ENCODE assay signal across 13 cellular contexts in the genomic region with DNA sequence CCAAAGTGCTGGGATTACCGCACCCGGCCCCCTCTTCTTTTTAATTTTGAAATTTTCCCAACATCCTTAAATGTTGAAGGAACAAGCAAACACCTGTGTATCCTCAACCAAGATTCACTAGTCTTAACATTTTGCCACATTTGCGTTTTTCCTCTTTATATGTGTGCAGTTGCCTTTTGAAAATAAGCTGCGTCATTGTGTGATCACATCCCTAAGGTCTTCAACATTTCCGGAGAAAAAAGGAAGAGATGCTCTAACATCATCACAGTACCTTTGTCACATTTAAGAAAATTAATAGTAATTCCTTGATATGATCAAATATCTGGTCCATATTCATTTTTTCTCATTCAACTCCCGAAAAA. TPM values are rescaled to one million over a fixed set of nuclear protein-coding genes. Genes with fewer than 3 reads are reported as not detected.
A peak's percentile ranks its signal among the peaks of the same experiment; 100 is the strongest.
DNase-seq lines count a peak whose midpoint lies in the region; ATAC-seq, FAIRE-seq and TF ChIP-seq lines count a peak whose summit lies in the region.
"Had no signal": no experiment of that assay in that cellular context is flagged by ENCODE, and none has a peak within 500 bp of the region (broad histone marks: within the 10 kb centered on the region; RNA-seq: fewer than 3 reads in every experiment).

No MANE protein-coding gene starts in this region.

- no peaks in the 10 kb centered on the region for H3K9me3 Mint-ChIP-seq in activated naive CD8-positive, alpha-beta T cell treated with anti-CD3 and anti-CD28 coated beads, Interleukin-2, amount 10 ng/mL, durations not matched to agents 7 days and 5 days
- H3K9me3 Mint-ChIP-seq in natural killer cell treated with Interleukin-12 subunit alpha and Interleukin-12 subunit beta and Interleukin-15 and Interleukin-18, amount 100 ng/mL, for 72 hours, result no peaks in the 10 kb centered on the region
- H3K9me3 Mint-ChIP-seq: HFFc6 had no signal

- H3K4me1 ChIP-seq in A549 (peaks cover 54% of the 10 kb centered on the region), DOHH2 (ENCODE audit: control insufficient read depth, low read length) (peaks cover 55% of the 10 kb centered on the region)

- 94% methylated on average over 6 of the region's 6 CpGs for WGBS in A549 (ENCODE audit: missing lambda C conversion rate)

- H3K27ac Mint-ChIP-seq in activated naive CD8-positive, alpha-beta T cell treated with anti-CD3 and anti-CD28 coated beads, Interleukin-2, amount 10 ng/mL, durations not matched to agents 7 days and 5 days, result peak overlapping the region; percentile 87
- H3K27ac Mint-ChIP-seq in natural killer cell treated with Interleukin-12 subunit alpha and Interleukin-12 subunit beta and Interleukin-15 and Interleukin-18, amount 100 ng/mL, for 72 hours, result peak overlapping the region; percentile 92 to 93

- H3K4me1 Mint-ChIP-seq in activated naive CD8-positive, alpha-beta T cell treated with anti-CD3 and anti-CD28 coated beads, Interleukin-2, amount 10 ng/mL, durations not matched to agents 7 days and 5 days, result peaks cover 51% of the 10 kb centered on the region
- H3K4me1 Mint-ChIP-seq in natural killer cell treated with Interleukin-12 subunit alpha and Interleukin-12 subunit beta and Interleukin-15 and Interleukin-18, amount 100 ng/mL, for 72 hours (ENCODE audit: low read depth in 2 of 2), result peaks cover 32 to 43% of the 10 kb centered on the region in 2 donors

- H3F3A ChIP-seq in DOHH2 (ENCODE audit: control insufficient read depth, insufficient read depth), result peaks cover 16% of the 10 kb centered on the region

- peaks cover 13% of the 10 kb centered on the region; the same call in 1 of the 2 replicates for H4K20me1 ChIP-seq in DOHH2 (ENCODE audit: control insufficient read depth, insufficient read depth, low read depth, low read length)

- H3K79me2 ChIP-seq in DOHH2 (ENCODE audit: control insufficient read depth, low read length), result peaks cover 93% of the 10 kb centered on the region

- H3K9me3 ChIP-seq in A549 (no peaks in the 10 kb centered on the region), DOHH2 (ENCODE audit: control insufficient read depth, insufficient read depth, low read length) (no peaks in the 10 kb centered on the region)

- H3K4me2 ChIP-seq in A549 (no peak overlapping the region), DOHH2 (ENCODE audit: low read length) (peak overlapping the region; percentile 87; the same call in 1 of the 2 replicates)

- H3K27ac ChIP-seq in A549 (peak overlapping the region in 1 of 2 experiments; percentile 62; a peak in 1 of 6 replicates), DOHH2 (ENCODE audit: low read depth, low read length) (peak overlapping the region; percentile 95)

- peak overlapping the region; percentile 44 for H3K4me3 Mint-ChIP-seq in activated naive CD8-positive, alpha-beta T cell treated with anti-CD3 and anti-CD28 coated beads, Interleukin-2, amount 10 ng/mL, durations not matched to agents 7 days and 5 days
- peak overlapping the region; percentile 76 for H3K4me3 Mint-ChIP-seq in natural killer cell treated with Interleukin-12 subunit alpha and Interleukin-12 subunit beta and Interleukin-15 and Interleukin-18, amount 100 ng/mL, for 72 hours
- H3K4me3 Mint-ChIP-seq: HFFc6 had no signal

- ATAC-seq in A549, result no peak
- ATAC-seq in activated naive CD8-positive, alpha-beta T cell treated with anti-CD3 and anti-CD28 coated beads, Interleukin-2, amount 10 ng/mL, durations not matched to agents 7 days and 5 days (ENCODE audit: low read depth), result no peak
- ATAC-seq in natural killer cell treated with Interleukin-12 subunit alpha and Interleukin-12 subunit beta and Interleukin-15 and Interleukin-18, amount 100 ng/mL, for 72 hours, result no peak
- ATAC-seq in GM19452 (IDR thresholded peaks at IDR 0.05; ENCODE audit: unreplicated experiment), result no peak
- no peak for ATAC-seq in HG02884 (IDR thresholded peaks at IDR 0.05; ENCODE audit: unreplicated experiment)

- DNase-seq in A549 (ENCODE audit: low read depth in 1 of 2, low spot score in 1 of 2) (no peak), amniotic stem cell (lab: John Stamatoyannopoulos, UW) (no peak), NCI-H1694 (lab: John Stamatoyannopoulos, UW) (no peak)
- no peak for DNase-seq in activated naive CD8-positive, alpha-beta T cell treated with anti-CD3 and anti-CD28 coated beads, Interleukin-2, amount 10 ng/mL, durations not matched to agents 7 days and 5 days
- no peak for DNase-seq in natural killer cell treated with Interleukin-12 subunit alpha and Interleukin-12 subunit beta and Interleukin-15 and Interleukin-18, amount 100 ng/mL, for 72 hours (ENCODE audit: low spot score)
- DNase-seq: C1 segment of cervical spinal cord; effector memory CD4-positive, alpha-beta T cell; HFFc6; NCI-H2081 treated with DMSO at 0.1 percent for 48 hours had no signal

- no peak for TF ChIP-seq POLR2A in A549 (IDR thresholded peaks at IDR 0.05; ENCODE audit: low read length)

- no peak for FAIRE-seq in A549 (lab: Jason Lieb, UNC)
- FAIRE-seq: G401.6 had no signal

- H3K36me3 ChIP-seq in DOHH2 (ENCODE audit: control insufficient read depth, low read length), result peaks cover 95% of the 10 kb centered on the region

- H3K27me3 Mint-ChIP-seq in activated naive CD8-positive, alpha-beta T cell treated with anti-CD3 and anti-CD28 coated beads, Interleukin-2, amount 10 ng/mL, durations not matched to agents 7 days and 5 days, result no peaks in the 10 kb centered on the region
- no peaks in the 10 kb centered on the region for H3K27me3 Mint-ChIP-seq in natural killer cell treated with Interleukin-12 subunit alpha and Interleukin-12 subunit beta and Interleukin-15 and Interleukin-18, amount 100 ng/mL, for 72 hours

- TF ChIP-seq EP300 in A549 (IDR thresholded peaks at IDR 0.05), result no peak

- no peak for TF ChIP-seq RAD21 in A549 (conservative IDR thresholded peaks at IDR 0.05 in 1 of 2, IDR thresholded peaks at IDR 0.05 in 1 of 2)

- H3K9me2 ChIP-seq in DOHH2 (replicated peaks; ENCODE audit: control insufficient read depth, low read length), result no peaks in the 10 kb centered on the region

- H3K4me3 ChIP-seq in A549 (no peak overlapping the region), DOHH2 (ENCODE audit: low read length) (no peak overlapping the region)

- POLR2A ChIA-PET in A549 (lab: Yijun Ruan, JAX), result no interaction called here
- POLR2A ChIA-PET in activated naive CD8-positive, alpha-beta T cell treated with anti-CD3 and anti-CD28 coated beads, Interleukin-2, amount 10 ng/mL, durations not matched to agents 7 days and 5 days (lab: Charles Lee), result interaction anchor here (0.7 to 3.1 kb wide), 3 partner anchors 20 to 132 kb away, joined by 4 to 52 read pairs (median 9); partner anchors contain the start of genes FADS1 and FTH1

- no peaks in the 10 kb centered on the region for H3K27me3 ChIP-seq in DOHH2 (ENCODE audit: control insufficient read depth, low read length)

- H3K36me3 Mint-ChIP-seq in activated naive CD8-positive, alpha-beta T cell treated with anti-CD3 and anti-CD28 coated beads, Interleukin-2, amount 10 ng/mL, durations not matched to agents 7 days and 5 days, result peaks cover 58% of the 10 kb centered on the region
- no peaks in the 10 kb centered on the region for H3K36me3 Mint-ChIP-seq in natural killer cell treated with Interleukin-12 subunit alpha and Interleukin-12 subunit beta and Interleukin-15 and Interleukin-18, amount 100 ng/mL, for 72 hours

- CTCF ChIA-PET in A549 (lab: Yijun Ruan, JAX), result interaction anchor here (1.0 to 1.5 kb wide), 3 partner anchors 19 to 63 kb away, joined by 3 to 6 read pairs (median 4); no protein-coding TSS in a partner anchor

- TF ChIP-seq CTCF in A549 (IDR thresholded peaks at IDR 0.05), result no peak
- no peak for TF ChIP-seq CTCF in DOHH2 (IDR thresholded peaks at IDR 0.05; ENCODE audit: low read depth, low read length, poor library complexity, severe bottlenecking)

RNA-seq across cellular contexts. Expression of gene FADS2, which starts 7.5 kb away (rescaled TPM):
- polyA plus RNA-seq in A549 (2011; rRNA removed) (215 and 278 TPM in 2 replicates), A549 (2017; fragmentation: RNase III; extraction: RNeasy Plus Mini Kit Qiagen cat#74134 plus additional on column Dnase treatment) (184 to 391 TPM (median 352 TPM) in 3 replicates)
- polyA plus RNA-seq in A549 (2012; cell fraction: cytosol; rRNA removed), result 187 and 222 TPM in 2 replicates
- polyA plus RNA-seq in A549 (2012; cell fraction: nucleus; rRNA removed), result 358 and 370 TPM in 2 replicates
- polyA minus RNA-seq in A549 (2011; rRNA and poly(A)+ RNA removed), result 649 and 679 TPM in 2 replicates
- total RNA-seq in activated naive CD8-positive, alpha-beta T cell treated with anti-CD3 and anti-CD28 coated beads, Interleukin-2, amount 10 ng/mL, durations not matched to agents 7 days and 5 days, result 100 to 1,000 TPM; 245 to 280 TPM
- total RNA-seq in natural killer cell treated with Interleukin-12 subunit alpha and Interleukin-12 subunit beta and Interleukin-15 and Interleukin-18, amount 100 ng/mL, for 72 hours, result 10 to 100 TPM; 69.1 to 90.1 TPM

RNA-seq across cellular contexts. Expression of gene FADS1, which starts 18.8 kb away (rescaled TPM):
- polyA plus RNA-seq in A549 (2011; rRNA removed) (163 and 175 TPM in 2 replicates), A549 (2017; fragmentation: RNase III; extraction: RNeasy Plus Mini Kit Qiagen cat#74134 plus additional on column Dnase treatment) (121 to 205 TPM (median 189 TPM) in 3 replicates)
- 87.7 and 130 TPM in 2 replicates for polyA plus RNA-seq in A549 (2012; cell fraction: cytosol; rRNA removed)
- polyA plus RNA-seq in A549 (2012; cell fraction: nucleus; rRNA removed), result 112 and 123 TPM in 2 replicates
- 286 and 310 TPM in 2 replicates for polyA minus RNA-seq in A549 (2011; rRNA and poly(A)+ RNA removed)
- 10 to 100 TPM; 53.2 to 54.7 TPM for total RNA-seq in activated naive CD8-positive, alpha-beta T cell treated with anti-CD3 and anti-CD28 coated beads, Interleukin-2, amount 10 ng/mL, durations not matched to agents 7 days and 5 days
- total RNA-seq in natural killer cell treated with Interleukin-12 subunit alpha and Interleukin-12 subunit beta and Interleukin-15 and Interleukin-18, amount 100 ng/mL, for 72 hours, result 10 to 100 TPM; 50.4 to 56.5 TPM

RNA-seq across cellular contexts. Expression of gene FEN1, which starts 42.9 kb away (rescaled TPM):
- polyA plus RNA-seq in A549 (2011; rRNA removed) (36.3 and 38.4 TPM in 2 replicates), A549 (2017; fragmentation: RNase III; extraction: RNeasy Plus Mini Kit Qiagen cat#74134 plus additional on column Dnase treatment) (99.7 to 105 TPM (median 104 TPM) in 3 replicates)
- polyA plus RNA-seq in A549 (2012; cell fraction: cytosol; rRNA removed), result 65.4 and 69.1 TPM in 2 replicates
- polyA plus RNA-seq in A549 (2012; cell fraction: nucleus; rRNA removed), result 61.1 and 70.5 TPM in 2 replicates
- 38.6 and 47.2 TPM in 2 replicates for polyA minus RNA-seq in A549 (2011; rRNA and poly(A)+ RNA removed)
- 10 to 100 TPM; 87.1 to 88.7 TPM for total RNA-seq in activated naive CD8-positive, alpha-beta T cell treated with anti-CD3 and anti-CD28 coated beads, Interleukin-2, amount 10 ng/mL, durations not matched to agents 7 days and 5 days
- 100 to 1,000 TPM in 1 of 2 donors, 10 to 100 TPM in 1; 75.8 to 155 TPM for total RNA-seq in natural killer cell treated with Interleukin-12 subunit alpha and Interleukin-12 subunit beta and Interleukin-15 and Interleukin-18, amount 100 ng/mL, for 72 hours

RNA-seq across cellular contexts. Expression of gene TMEM258, which starts 43.2 kb away (rescaled TPM):
- polyA plus RNA-seq in A549 (2011; rRNA removed) (280 and 375 TPM in 2 replicates), A549 (2017; fragmentation: RNase III; extraction: RNeasy Plus Mini Kit Qiagen cat#74134 plus additional on column Dnase treatment) (232 to 262 TPM (median 257 TPM) in 3 replicates)
- polyA plus RNA-seq in A549 (2012; cell fraction: cytosol; rRNA removed), result 374 and 375 TPM in 2 replicates
- 150 and 167 TPM in 2 replicates for polyA plus RNA-seq in A549 (2012; cell fraction: nucleus; rRNA removed)
- polyA minus RNA-seq in A549 (2011; rRNA and poly(A)+ RNA removed), result 117 and 178 TPM in 2 replicates
- total RNA-seq in activated naive CD8-positive, alpha-beta T cell treated with anti-CD3 and anti-CD28 coated beads, Interleukin-2, amount 10 ng/mL, durations not matched to agents 7 days and 5 days, result 100 to 1,000 TPM; 127 to 140 TPM
- total RNA-seq in natural killer cell treated with Interleukin-12 subunit alpha and Interleukin-12 subunit beta and Interleukin-15 and Interleukin-18, amount 100 ng/mL, for 72 hours, result 100 to 1,000 TPM; 119 to 133 TPM

RNA-seq across cellular contexts. Expression of gene FADS3, which starts 55.7 kb away (rescaled TPM):
- polyA plus RNA-seq in A549 (2011; rRNA removed) (17.5 and 22.3 TPM in 2 replicates), A549 (2017; fragmentation: RNase III; extraction: RNeasy Plus Mini Kit Qiagen cat#74134 plus additional on column Dnase treatment) (36.3 to 43.5 TPM (median 42.9 TPM) in 3 replicates)
- 44.6 and 54.6 TPM in 2 replicates for polyA plus RNA-seq in A549 (2012; cell fraction: cytosol; rRNA removed)
- 235 and 296 TPM in 2 replicates for polyA plus RNA-seq in A549 (2012; cell fraction: nucleus; rRNA removed)
- 30.0 and 30.5 TPM in 2 replicates for polyA minus RNA-seq in A549 (2011; rRNA and poly(A)+ RNA removed)
- total RNA-seq in activated naive CD8-positive, alpha-beta T cell treated with anti-CD3 and anti-CD28 coated beads, Interleukin-2, amount 10 ng/mL, durations not matched to agents 7 days and 5 days, result 1 to 10 TPM; 4.7 TPM
- 10 to 100 TPM; 13.2 to 14.0 TPM for total RNA-seq in natural killer cell treated with Interleukin-12 subunit alpha and Interleukin-12 subunit beta and Interleukin-15 and Interleukin-18, amount 100 ng/mL, for 72 hours
